In the genomic region with DNA sequence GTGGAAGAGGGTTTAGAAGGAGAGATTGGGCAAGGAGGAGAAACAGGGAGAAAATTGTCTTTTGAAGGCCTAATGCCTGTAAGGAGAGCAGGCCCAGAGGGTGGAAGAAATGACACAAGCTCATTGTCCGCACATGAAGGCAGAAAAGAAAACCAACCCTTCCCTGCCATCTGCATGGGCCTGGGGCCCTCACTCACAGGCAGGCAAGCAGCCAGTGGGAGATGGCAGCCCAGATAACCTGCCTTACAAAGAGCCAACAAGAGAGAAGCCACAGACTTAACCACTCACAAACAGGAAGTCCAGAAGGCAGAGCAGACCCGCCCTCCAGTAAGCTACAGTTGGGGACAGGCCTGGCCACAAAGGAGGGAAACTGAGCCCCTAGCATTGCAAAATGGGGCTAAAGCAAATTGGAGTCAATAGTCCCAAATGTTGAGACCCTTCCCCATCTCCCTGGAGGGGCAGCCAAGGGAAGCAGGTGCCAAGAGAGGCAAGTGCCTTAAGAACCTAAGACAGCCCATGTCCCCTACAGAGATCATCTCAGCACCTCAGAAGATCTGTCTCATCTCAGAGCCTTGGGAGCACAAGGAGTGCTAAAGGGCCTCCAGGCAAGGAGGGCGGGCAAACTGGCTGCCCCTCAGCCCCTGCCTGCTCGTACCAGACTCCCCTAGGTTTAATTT, we compare ENCODE assay signal across 8 cellular contexts. TPM values are rescaled to one million over a fixed set of nuclear protein-coding genes. Genes with fewer than 3 reads are reported as not detected.
DNase-seq lines count a peak whose midpoint lies in the region; ATAC-seq, FAIRE-seq and TF ChIP-seq lines count a peak whose summit lies in the region.

No MANE protein-coding gene starts in this region.

- H3K4ac ChIP-seq in H9 (ENCODE audit: low read depth, low read length) = no peak overlapping the region

- H3K4me1 ChIP-seq in esophagus squamous epithelium (peaks cover 27 to 58% (median 28%) of the 10 kb centered on the region in 3 donors), H9 (ENCODE audit: insufficient read depth, low read length) (peaks cover 8% of the 10 kb centered on the region; the same call in 1 of the 2 replicates)

- H3T11ph ChIP-seq in H9 (ENCODE audit: low read length) = no peak overlapping the region

- no peak overlapping the region for H3K18ac ChIP-seq in H9 (ENCODE audit: insufficient read length, low read depth, low read length)

- no peak overlapping the region for H2BK15ac ChIP-seq in H9 (ENCODE audit: low read depth, low read length)

- CTCF ChIA-PET in CD4-positive, alpha-beta T cell (lab: Charles Lee) = interaction anchor here (0.7 to 7.9 kb wide), 5 partner anchors 9 to 77 kb away, joined by 3 to 59 read pairs (median 6); no protein-coding TSS in a partner anchor

- no peak overlapping the region for H4K8ac ChIP-seq in H9 (replicated peaks; ENCODE audit: insufficient read length, low read depth, low read length)

- no peaks in the 10 kb centered on the region for H3K27me3 ChIP-seq in CD4-positive, alpha-beta T cell (ENCODE audit: control insufficient read depth, insufficient read depth, low read length)
- peaks cover 0 to 4% (median 0%) of the 10 kb centered on the region in 4 donors for H3K27me3 ChIP-seq in esophagus squamous epithelium
- H3K27me3 ChIP-seq in H9 (ENCODE audit: insufficient read depth, low read length) = no peaks in the 10 kb centered on the region

- H3K27ac ChIP-seq in CD4-positive, alpha-beta T cell (ENCODE audit: low read depth, low read length) = peak overlapping the region; percentile 98
- H3K27ac ChIP-seq in esophagus squamous epithelium (peak overlapping the region; percentile 65 to 93 (median 87)), H9 (ENCODE audit: insufficient read length, low read depth, low read length) (no peak overlapping the region)

- H3K36me3 Mint-ChIP-seq in CD4-positive, alpha-beta T cell (ENCODE audit: low read depth) = peaks cover 54% of the 10 kb centered on the region
- H3K36me3 Mint-ChIP-seq in H9 (ENCODE audit: insufficient read depth in 1 of 3, low read depth in 3 of 3) = no peaks in the 10 kb centered on the region

- no peak overlapping the region for H3K14ac ChIP-seq in H9 (ENCODE audit: insufficient read depth, low read length)

- WGBS in esophagus squamous epithelium, 2 donors = 49 to 59% methylated on average over 4 of the region's 4 CpGs
- no CpG with 5 or more reads among the region's 4 CpGs for WGBS in H9 (ENCODE audit: extremely low coverage, insufficient read length, low lambda C conversion rate)

- peak in 1 of 4 donors; percentile 60 for TF ChIP-seq POLR2A in esophagus squamous epithelium (IDR thresholded peaks at IDR 0.05)

- no peaks in the 10 kb centered on the region for H3K9me3 ChIP-seq in CD4-positive, alpha-beta T cell (ENCODE audit: control insufficient read depth, low read length)
- no peaks in the 10 kb centered on the region for H3K9me3 ChIP-seq in esophagus squamous epithelium
- no peaks in the 10 kb centered on the region for H3K9me3 ChIP-seq in H9 (ENCODE audit: control insufficient read depth, low read depth, low read length)

- intact Hi-C loops in CD4-positive, alpha-beta T cell (cut with DNase I, micrococcal nuclease) = loop anchor here (1.0 to 10.0 kb wide), 8 partner anchors 8 to 1251 kb away; a partner anchor contains a TSS
- intact Hi-C loops in esophagus squamous epithelium (cut with DNase I) = no loop called here

- DNase-seq in CD4-positive, alpha-beta T cell = peak in 9 of 10 experiments; percentile 60 to 74 (median 71)
- peak in 72 of 76 experiments; percentile 51 to 94 (median 80) for DNase-seq in HUDEP-2 (lab: John Stamatoyannopoulos, UW; ENCODE audit: unreplicated experiment in 76 of 76)
- peak; percentile 82 for DNase-seq in activated CD4-positive, alpha-beta T cell treated with anti-CD3 and anti-CD28 coated beads for 48 hours
- DNase-seq in esophagus squamous epithelium (lab: John Stamatoyannopoulos, UW) = no peak
- DNase-seq in stimulated activated CD4-positive, alpha-beta T cell treated with anti-CD3 and anti-CD28 coated beads, Interleukin-4, amount 100 ng/mL, for 24 hours = peak; percentile 67
- DNase-seq in H9 = no peak
- DNase-seq in retina = no peak
- DNase-seq in urothelium cell line (ENCODE audit: low spot score) = no peak

- H3K9ac ChIP-seq in H9 (ENCODE audit: extremely low read depth, insufficient read length, low read length) = no peak overlapping the region

- H4K5ac ChIP-seq in H9 (ENCODE audit: insufficient read length, low read depth, low read length) = no peak overlapping the region

- no peak overlapping the region for H2BK120ac ChIP-seq in H9 (ENCODE audit: low read depth, low read length, poor library complexity, severe bottlenecking)

- no peak overlapping the region for H3K4me3 ChIP-seq in esophagus squamous epithelium

- no peak overlapping the region for H2BK20ac ChIP-seq in H9 (ENCODE audit: low read depth, low read length, poor library complexity, severe bottlenecking)

- no peak overlapping the region for H2AFZ ChIP-seq in H9 (ENCODE audit: low read length)

- H3K23ac ChIP-seq in H9 (ENCODE audit: insufficient read length, low read depth, low read length) = no peak overlapping the region

- no peak overlapping the region for H3K56ac ChIP-seq in H9 (ENCODE audit: insufficient read length, low read depth, low read length)

- POLR2A ChIA-PET in CD4-positive, alpha-beta T cell (lab: Charles Lee) = interaction anchor here (1.0 to 18.5 kb wide), 9 partner anchors 10 to 1733 kb away, joined by 3 to 1359 read pairs (median 7); a partner anchor contains a TSS

- no peak for FAIRE-seq in urothelium cell line (lab: Jason Lieb, UNC)

- no peak overlapping the region for H3K4me2 ChIP-seq in H9 (ENCODE audit: insufficient read depth, insufficient read length, low read length)

- H4K91ac ChIP-seq in H9 (ENCODE audit: insufficient read length, low read depth, low read length) = no peak overlapping the region

- H2BK5ac ChIP-seq in H9 (ENCODE audit: insufficient read length, low read length) = no peak overlapping the region

- peak overlapping the region; percentile 84 for H3K27ac Mint-ChIP-seq in CD4-positive, alpha-beta T cell
- peak overlapping the region in 1 of 3 experiments; percentile 77; a peak in 1 of 7 replicates for H3K27ac Mint-ChIP-seq in H9

- no peak overlapping the region for H2BK12ac ChIP-seq in H9 (ENCODE audit: insufficient read length, low read depth, low read length)

- no peak overlapping the region for H2AK5ac ChIP-seq in H9 (ENCODE audit: insufficient read length, low read length)

- H3K36me3 ChIP-seq in esophagus squamous epithelium = no peaks in the 10 kb centered on the region

- H3K79me1 ChIP-seq in H9 (ENCODE audit: insufficient read depth, low read depth, low read length, poor library complexity, severe bottlenecking) = no peaks in the 10 kb centered on the region

- TF ChIP-seq CTCF in CD4-positive, alpha-beta T cell (IDR thresholded peaks at IDR 0.05) = no peak
- TF ChIP-seq CTCF in esophagus squamous epithelium (IDR thresholded peaks at IDR 0.05) (no peak), H9 (conservative IDR thresholded peaks at IDR 0.05) (no peak)

- peak overlapping the region; percentile 90 for H3K4me3 Mint-ChIP-seq in CD4-positive, alpha-beta T cell
- no peak overlapping the region for H3K4me3 Mint-ChIP-seq in H9

- peak; percentile 36 for ATAC-seq in CD4-positive, alpha-beta T cell (ENCODE audit: poor library complexity)

- peaks cover 73% of the 10 kb centered on the region for H3K4me1 Mint-ChIP-seq in CD4-positive, alpha-beta T cell (ENCODE audit: low read depth)
- H3K4me1 Mint-ChIP-seq in H9 = peaks cover 40 to 47% of the 10 kb centered on the region in 2 experiments

- H3K23me2 ChIP-seq in H9 (ENCODE audit: insufficient read length, low read depth, low read length, poor library complexity, severe bottlenecking) = no peaks in the 10 kb centered on the region

- H3K9me3 Mint-ChIP-seq in CD4-positive, alpha-beta T cell = no peaks in the 10 kb centered on the region
- no peaks in the 10 kb centered on the region for H3K9me3 Mint-ChIP-seq in H9

- H4K20me1 ChIP-seq in H9 (ENCODE audit: control insufficient read depth, insufficient read depth, insufficient read length) = no peaks in the 10 kb centered on the region

- H3K27me3 Mint-ChIP-seq in CD4-positive, alpha-beta T cell = no peaks in the 10 kb centered on the region
- peaks cover 5% of the 10 kb centered on the region for H3K27me3 Mint-ChIP-seq in H9 (ENCODE audit: low read depth)

- no peaks in the 10 kb centered on the region for H3K79me2 ChIP-seq in H9 (ENCODE audit: insufficient read depth, low read length)

RNA-seq across cellular contexts. Expression of a gene that starts 7.3 kb away (rescaled TPM):
- total RNA-seq in CD4-positive, alpha-beta T cell = 10 to 100 TPM; 17.8 to 19.5 TPM
- total RNA-seq in esophagus squamous epithelium (10 to 100 TPM in 1 of 4 donors, 1 to 10 TPM in 3; 2.9 to 16.0 (median 3.3) TPM), H9 (2021) (17.3 and 19.0 TPM in 2 replicates)

RNA-seq across cellular contexts. Expression of a gene that starts 16.1 kb away (rescaled TPM):
- 10 to 100 TPM; 46.5 to 47.0 TPM for total RNA-seq in CD4-positive, alpha-beta T cell
- 10 to 100 TPM; 29.9 to 54.9 (median 37.0) TPM for total RNA-seq in esophagus squamous epithelium
- total RNA-seq in H9 (2021) = 107 and 109 TPM in 2 replicates

RNA-seq across cellular contexts. Expression of a gene that starts 55.2 kb away (rescaled TPM):
- under 1 TPM in 1 of 2 experiments, not detected in 1; 0.77 TPM for total RNA-seq in CD4-positive, alpha-beta T cell
- total RNA-seq in esophagus squamous epithelium (not detected), H9 (2021) (not detected in 2 replicates)

Comparison
In these comparisons a context has a peak if more than half of its experiments do, and no peak if none do; other contexts are left out.
1. DNase-seq: peak in CD4-positive, alpha-beta T cell (9 of 10), HUDEP-2 (72 of 76), activated CD4-positive, alpha-beta T cell treated with anti-CD3 and anti-CD28 coated beads for 48 hours (single experiment) and stimulated activated CD4-positive, alpha-beta T cell treated with anti-CD3 and anti-CD28 coated beads, Interleukin-4, amount 100 ng/mL, for 24 hours (single experiment); none in esophagus squamous epithelium (single experiment), H9 (single experiment), retina (single experiment) and urothelium cell line (single experiment).